Comparison of ENCODE assay signal across 1 cellular context in the genomic region with DNA sequence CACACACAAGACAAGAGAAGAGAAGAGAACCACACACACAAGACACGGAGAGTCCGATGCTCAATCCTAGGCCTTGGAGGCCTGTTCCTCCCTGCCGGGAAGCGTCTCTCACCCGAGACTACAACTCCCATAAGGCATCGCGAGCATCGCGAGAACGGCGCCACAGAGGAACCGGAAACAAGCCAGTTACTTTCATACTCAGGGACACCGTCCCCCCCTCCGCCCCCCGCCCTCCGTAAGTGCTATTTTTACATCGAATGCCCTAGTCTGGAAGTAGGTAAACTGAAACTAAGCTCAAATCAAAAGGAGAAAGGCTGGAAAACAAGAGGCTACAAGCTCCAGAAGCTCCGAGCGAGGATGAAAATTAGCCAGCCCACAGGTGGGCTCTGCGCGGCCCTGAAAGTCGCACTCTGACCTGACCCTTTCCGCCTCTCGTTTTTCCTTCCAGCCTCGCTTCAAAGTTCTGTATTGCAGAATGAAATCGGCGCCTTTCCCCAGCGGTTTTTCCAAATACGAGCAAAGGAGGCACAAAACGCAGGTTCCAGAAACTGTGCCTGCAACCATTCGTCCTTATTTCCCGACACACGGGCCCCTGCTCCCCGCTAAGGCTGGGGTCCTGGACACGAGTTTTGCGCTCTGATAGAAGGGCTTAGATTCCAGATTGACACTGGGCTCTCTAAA.
TF ChIP-seq lines count a peak whose summit lies in the region.

No MANE protein-coding gene starts in this region.

TF ChIP-seq in K562, 482 proteins besides CTCF, POLR2A, EP300 and RAD21 (continued from another document and continues in another):
- TF ChIP-seq, protein P1, sequence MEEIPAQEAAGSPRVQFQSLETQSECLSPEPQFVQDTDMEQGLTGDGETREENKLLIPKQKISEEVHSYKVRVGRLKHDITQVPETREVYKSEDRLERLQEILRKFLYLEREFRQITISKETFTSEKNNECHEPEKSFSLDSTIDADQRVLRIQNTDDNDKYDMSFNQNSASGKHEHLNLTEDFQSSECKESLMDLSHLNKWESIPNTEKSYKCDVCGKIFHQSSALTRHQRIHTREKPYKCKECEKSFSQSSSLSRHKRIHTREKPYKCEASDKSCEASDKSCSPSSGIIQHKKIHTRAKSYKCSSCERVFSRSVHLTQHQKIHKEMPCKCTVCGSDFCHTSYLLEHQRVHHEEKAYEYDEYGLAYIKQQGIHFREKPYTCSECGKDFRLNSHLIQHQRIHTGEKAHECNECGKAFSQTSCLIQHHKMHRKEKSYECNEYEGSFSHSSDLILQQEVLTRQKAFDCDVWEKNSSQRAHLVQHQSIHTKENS (CRISPR knock-in tag; IDR thresholded peaks at IDR 0.05), result no peak
- TF ChIP-seq RFX7 (CRISPR knock-in tag; IDR thresholded peaks at IDR 0.05) (no peak), NR3C1 (CRISPR knock-in tag; IDR thresholded peaks at IDR 0.05) (no peak), HOXB6 (CRISPR knock-in tag; IDR thresholded peaks at IDR 0.05; ENCODE audit: borderline replicate concordance) (no peak), GATAD2A (IDR thresholded peaks at IDR 0.05) (no peak), ZHX1 (conservative IDR thresholded peaks at IDR 0.05; ENCODE audit: low read length) (peak; percentile 94), ZNF324 (CRISPR knock-in tag; IDR thresholded peaks at IDR 0.05) (no peak), MEF2A (IDR thresholded peaks at IDR 0.05; ENCODE audit: control insufficient read depth, low read depth, low read length) (peak; percentile 93), MNT (conservative IDR thresholded peaks at IDR 0.05) (peak; percentile 18 to 52; a peak in 2 of 4 replicates), FOXM1 (IDR thresholded peaks at IDR 0.05; ENCODE audit: low read depth) (peak; percentile 21; the same call in 1 of the 2 replicates), FOXM1 (CRISPR knock-in tag; IDR thresholded peaks at IDR 0.05; ENCODE audit: low read depth) (no peak; the same call in 1 of the 2 replicates), SMARCA5 (IDR thresholded peaks at IDR 0.05) (no peak), RBFOX2 (IDR thresholded peaks at IDR 0.05; ENCODE audit: low read depth, low read length) (peak; percentile 80), EP400 (IDR thresholded peaks at IDR 0.05) (peak; percentile 76; the same call in 1 of the 2 replicates), MTA1 (IDR thresholded peaks at IDR 0.05; ENCODE audit: borderline replicate concordance) (peak; percentile 47; the same call in 1 of the 2 replicates), SIN3A (IDR thresholded peaks at IDR 0.05; ENCODE audit: borderline replicate concordance in 2 of 2, control insufficient read depth in 1 of 2, low read depth in 2 of 2, low read length in 2 of 2) (peak; percentile 43 to 61; a peak in 2 of 4 replicates), FOXP1 (CRISPR knock-in tag; IDR thresholded peaks at IDR 0.05) (no peak), WHSC1 (IDR thresholded peaks at IDR 0.05; ENCODE audit: low read length) (no peak), RBM17 (IDR thresholded peaks at IDR 0.05; ENCODE audit: borderline replicate concordance, low read depth, low read length) (no peak), BRCA1 (IDR thresholded peaks at IDR 0.05) (no peak), BRCA1 (CRISPR knock-in tag; IDR thresholded peaks at IDR 0.05) (no peak), TRIM28 (IDR thresholded peaks at IDR 0.05) (peak; percentile 62; the same call in 1 of the 2 replicates), PYGO2 (tag; IDR thresholded peaks at IDR 0.05) (no peak), HES1 (IDR thresholded peaks at IDR 0.05; ENCODE audit: low read depth) (no peak; the same call in 1 of the 2 replicates), BRD4 (IDR thresholded peaks at IDR 0.05) (no peak), ZNF282 (CRISPR knock-in tag; IDR thresholded peaks at IDR 0.05) (no peak), HNRNPH1 (optimal IDR thresholded peaks at IDR 0.05; ENCODE audit: low read depth, low read length) (no peak), SMAD1 (IDR thresholded peaks at IDR 0.05; ENCODE audit: low read depth, low read length, partially characterized antibody) (peak; percentile 82), E2F1 (CRISPR knock-in tag; IDR thresholded peaks at IDR 0.05) (no peak), PRDM10 (IDR thresholded peaks at IDR 0.05; ENCODE audit: partially characterized antibody) (no peak), CBX1 (IDR thresholded peaks at IDR 0.05; ENCODE audit: low read depth) (peak; percentile 77; the same call in 1 of the 2 replicates), PURB (CRISPR knock-in tag; IDR thresholded peaks at IDR 0.05; ENCODE audit: low read depth) (no peak), ZBTB26 (CRISPR knock-in tag; IDR thresholded peaks at IDR 0.05) (peak; percentile 71; the same call in 1 of the 2 replicates)
- TF ChIP-seq, protein P2, sequence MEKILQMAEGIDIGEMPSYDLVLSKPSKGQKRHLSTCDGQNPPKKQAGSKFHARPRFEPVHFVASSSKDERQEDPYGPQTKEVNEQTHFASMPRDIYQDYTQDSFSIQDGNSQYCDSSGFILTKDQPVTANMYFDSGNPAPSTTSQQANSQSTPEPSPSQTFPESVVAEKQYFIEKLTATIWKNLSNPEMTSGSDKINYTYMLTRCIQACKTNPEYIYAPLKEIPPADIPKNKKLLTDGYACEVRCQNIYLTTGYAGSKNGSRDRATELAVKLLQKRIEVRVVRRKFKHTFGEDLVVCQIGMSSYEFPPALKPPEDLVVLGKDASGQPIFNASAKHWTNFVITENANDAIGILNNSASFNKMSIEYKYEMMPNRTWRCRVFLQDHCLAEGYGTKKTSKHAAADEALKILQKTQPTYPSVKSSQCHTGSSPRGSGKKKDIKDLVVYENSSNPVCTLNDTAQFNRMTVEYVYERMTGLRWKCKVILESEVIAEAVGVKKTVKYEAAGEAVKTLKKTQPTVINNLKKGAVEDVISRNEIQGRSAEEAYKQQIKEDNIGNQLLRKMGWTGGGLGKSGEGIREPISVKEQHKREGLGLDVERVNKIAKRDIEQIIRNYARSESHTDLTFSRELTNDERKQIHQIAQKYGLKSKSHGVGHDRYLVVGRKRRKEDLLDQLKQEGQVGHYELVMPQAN (IDR thresholded peaks at IDR 0.05; ENCODE audit: borderline replicate concordance), result peak; percentile 69; the same call in 1 of the 2 replicates
- TF ChIP-seq, protein P3, sequence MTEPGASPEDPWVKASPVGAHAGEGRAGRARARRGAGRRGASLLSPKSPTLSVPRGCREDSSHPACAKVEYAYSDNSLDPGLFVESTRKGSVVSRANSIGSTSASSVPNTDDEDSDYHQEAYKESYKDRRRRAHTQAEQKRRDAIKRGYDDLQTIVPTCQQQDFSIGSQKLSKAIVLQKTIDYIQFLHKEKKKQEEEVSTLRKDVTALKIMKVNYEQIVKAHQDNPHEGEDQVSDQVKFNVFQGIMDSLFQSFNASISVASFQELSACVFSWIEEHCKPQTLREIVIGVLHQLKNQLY (CRISPR knock-in tag; conservative IDR thresholded peaks at IDR 0.05), result no peak
- TF ChIP-seq, protein P4, sequence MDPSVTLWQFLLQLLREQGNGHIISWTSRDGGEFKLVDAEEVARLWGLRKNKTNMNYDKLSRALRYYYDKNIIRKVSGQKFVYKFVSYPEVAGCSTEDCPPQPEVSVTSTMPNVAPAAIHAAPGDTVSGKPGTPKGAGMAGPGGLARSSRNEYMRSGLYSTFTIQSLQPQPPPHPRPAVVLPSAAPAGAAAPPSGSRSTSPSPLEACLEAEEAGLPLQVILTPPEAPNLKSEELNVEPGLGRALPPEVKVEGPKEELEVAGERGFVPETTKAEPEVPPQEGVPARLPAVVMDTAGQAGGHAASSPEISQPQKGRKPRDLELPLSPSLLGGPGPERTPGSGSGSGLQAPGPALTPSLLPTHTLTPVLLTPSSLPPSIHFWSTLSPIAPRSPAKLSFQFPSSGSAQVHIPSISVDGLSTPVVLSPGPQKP (CRISPR knock-in tag; IDR thresholded peaks at IDR 0.05), result no peak
- TF ChIP-seq, protein P5, sequence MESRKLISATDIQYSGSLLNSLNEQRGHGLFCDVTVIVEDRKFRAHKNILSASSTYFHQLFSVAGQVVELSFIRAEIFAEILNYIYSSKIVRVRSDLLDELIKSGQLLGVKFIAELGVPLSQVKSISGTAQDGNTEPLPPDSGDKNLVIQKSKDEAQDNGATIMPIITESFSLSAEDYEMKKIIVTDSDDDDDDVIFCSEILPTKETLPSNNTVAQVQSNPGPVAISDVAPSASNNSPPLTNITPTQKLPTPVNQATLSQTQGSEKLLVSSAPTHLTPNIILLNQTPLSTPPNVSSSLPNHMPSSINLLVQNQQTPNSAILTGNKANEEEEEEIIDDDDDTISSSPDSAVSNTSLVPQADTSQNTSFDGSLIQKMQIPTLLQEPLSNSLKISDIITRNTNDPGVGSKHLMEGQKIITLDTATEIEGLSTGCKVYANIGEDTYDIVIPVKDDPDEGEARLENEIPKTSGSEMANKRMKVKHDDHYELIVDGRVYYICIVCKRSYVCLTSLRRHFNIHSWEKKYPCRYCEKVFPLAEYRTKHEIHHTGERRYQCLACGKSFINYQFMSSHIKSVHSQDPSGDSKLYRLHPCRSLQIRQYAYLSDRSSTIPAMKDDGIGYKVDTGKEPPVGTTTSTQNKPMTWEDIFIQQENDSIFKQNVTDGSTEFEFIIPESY (CRISPR knock-in tag; IDR thresholded peaks at IDR 0.05), result no peak; the same call in 1 of the 2 replicates
